In the genomic region with DNA sequence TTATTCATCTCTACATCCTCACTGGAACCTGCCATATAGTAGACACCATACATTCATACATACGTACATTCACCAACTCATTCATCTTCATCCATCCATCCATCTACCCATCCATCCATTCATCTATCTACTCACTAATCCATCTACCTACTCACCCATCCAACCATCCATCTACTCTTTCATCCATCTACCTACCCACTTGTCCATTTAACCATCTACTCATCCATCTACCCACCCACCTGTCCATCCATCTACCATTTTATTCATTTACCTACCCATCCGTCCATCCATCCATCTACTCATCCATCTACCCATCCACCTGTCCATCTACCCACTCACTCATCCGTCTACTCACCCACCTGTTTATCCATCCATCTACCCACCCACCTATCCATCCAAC, we compare ENCODE assay signal across 1 cellular context.
TF ChIP-seq lines count a peak whose summit lies in the region.

No MANE protein-coding gene starts in this region.

TF ChIP-seq in HEK293, 187 proteins besides CTCF, POLR2A, EP300 and RAD21 (continued from another document):
- TF ChIP-seq, protein P1, sequence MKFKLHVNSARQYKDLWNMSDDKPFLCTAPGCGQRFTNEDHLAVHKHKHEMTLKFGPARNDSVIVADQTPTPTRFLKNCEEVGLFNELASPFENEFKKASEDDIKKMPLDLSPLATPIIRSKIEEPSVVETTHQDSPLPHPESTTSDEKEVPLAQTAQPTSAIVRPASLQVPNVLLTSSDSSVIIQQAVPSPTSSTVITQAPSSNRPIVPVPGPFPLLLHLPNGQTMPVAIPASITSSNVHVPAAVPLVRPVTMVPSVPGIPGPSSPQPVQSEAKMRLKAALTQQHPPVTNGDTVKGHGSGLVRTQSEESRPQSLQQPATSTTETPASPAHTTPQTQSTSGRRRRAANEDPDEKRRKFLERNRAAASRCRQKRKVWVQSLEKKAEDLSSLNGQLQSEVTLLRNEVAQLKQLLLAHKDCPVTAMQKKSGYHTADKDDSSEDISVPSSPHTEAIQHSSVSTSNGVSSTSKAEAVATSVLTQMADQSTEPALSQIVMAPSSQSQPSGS (tag by site-specific recombination; IDR thresholded peaks at IDR 0.05; ENCODE audit: low read depth), result no peak
- TF ChIP-seq, protein P2, sequence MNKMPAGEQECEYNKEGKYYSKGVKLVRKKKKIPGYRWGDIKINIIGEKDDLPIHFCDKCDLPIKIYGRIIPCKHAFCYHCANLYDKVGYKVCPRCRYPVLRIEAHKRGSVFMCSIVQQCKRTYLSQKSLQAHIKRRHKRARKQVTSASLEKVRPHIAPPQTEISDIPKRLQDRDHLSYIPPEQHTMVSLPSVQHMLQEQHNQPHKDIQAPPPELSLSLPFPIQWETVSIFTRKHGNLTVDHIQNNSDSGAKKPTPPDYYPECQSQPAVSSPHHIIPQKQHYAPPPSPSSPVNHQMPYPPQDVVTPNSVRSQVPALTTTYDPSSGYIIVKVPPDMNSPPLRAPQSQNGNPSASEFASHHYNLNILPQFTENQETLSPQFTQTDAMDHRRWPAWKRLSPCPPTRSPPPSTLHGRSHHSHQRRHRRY (tag by site-specific recombination; IDR thresholded peaks at IDR 0.05), result no peak
- TF ChIP-seq ZFHX2 (tag by site-specific recombination; conservative IDR thresholded peaks at IDR 0.05), result peak; percentile 32; the same call in 1 of the 2 replicates
- no peak for TF ChIP-seq ZFP69B (tag by site-specific recombination; IDR thresholded peaks at IDR 0.05)
- no peak for TF ChIP-seq RBAK (tag by site-specific recombination; IDR thresholded peaks at IDR 0.05)
- TF ChIP-seq ZNF10 (tag by site-specific recombination; IDR thresholded peaks at IDR 0.05), result no peak
- no peak for TF ChIP-seq ZNF837 (tag by site-specific recombination; IDR thresholded peaks at IDR 0.05)
- TF ChIP-seq ZNF311 (tag by site-specific recombination; IDR thresholded peaks at IDR 0.05; ENCODE audit: borderline replicate concordance), result no peak
- TF ChIP-seq, protein P3, sequence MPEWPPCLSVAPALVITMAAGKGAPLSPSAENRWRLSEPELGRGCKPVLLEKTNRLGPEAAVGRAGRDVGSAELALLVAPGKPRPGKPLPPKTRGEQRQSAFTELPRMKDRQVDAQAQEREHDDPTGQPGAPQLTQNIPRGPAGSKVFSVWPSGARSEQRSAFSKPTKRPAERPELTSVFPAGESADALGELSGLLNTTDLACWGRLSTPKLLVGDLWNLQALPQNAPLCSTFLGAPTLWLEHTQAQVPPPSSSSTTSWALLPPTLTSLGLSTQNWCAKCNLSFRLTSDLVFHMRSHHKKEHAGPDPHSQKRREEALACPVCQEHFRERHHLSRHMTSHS (tag by site-specific recombination; IDR thresholded peaks at IDR 0.05), result no peak
- TF ChIP-seq ZNF302 (tag by site-specific recombination; IDR thresholded peaks at IDR 0.05; ENCODE audit: low read depth), result no peak
- TF ChIP-seq ZFP3 (tag by site-specific recombination; IDR thresholded peaks at IDR 0.05; ENCODE audit: low read depth), result no peak
- TF ChIP-seq GLIS1 (tag by site-specific recombination; IDR thresholded peaks at IDR 0.05), result no peak
- TF ChIP-seq EGR2 (tag by site-specific recombination; IDR thresholded peaks at IDR 0.05; ENCODE audit: low read depth), result peak; percentile 86
